ENCODE assay signal across 14 cellular contexts in genomic region chr13:100532836-100533435, GRCh38. TPM values are rescaled to one million over a fixed set of nuclear protein-coding genes. Genes with fewer than 3 reads are reported as not detected.
DNase-seq lines count a peak whose midpoint lies in the region; ATAC-seq and TF ChIP-seq lines count a peak whose summit lies in the region.
"Had no signal": no experiment of that assay in that cellular context is flagged by ENCODE, and none has a peak within 500 bp of the region (broad histone marks: within the 10 kb centered on the region; RNA-seq: fewer than 3 reads in every experiment).

No MANE protein-coding gene starts in this region.

- H3K4me1 Mint-ChIP-seq in activated T-cell treated with anti-CD3 and anti-CD28 coated beads, Interleukin-2, amount 50 U/mL, for 24 hours (ENCODE audit: low read depth) = peaks cover 11% of the 10 kb centered on the region
- H3K4me1 Mint-ChIP-seq in activated T-cell treated with anti-CD3 and anti-CD28 coated beads, Interleukin-2, amount 50 U/mL, for 72 hours (ENCODE audit: low read depth) = no peaks in the 10 kb centered on the region
- H3K4me1 Mint-ChIP-seq in type B pancreatic cell (ENCODE audit: unreplicated experiment) = peaks cover 9% of the 10 kb centered on the region

- H3K27ac Mint-ChIP-seq in activated T-cell treated with anti-CD3 and anti-CD28 coated beads, Interleukin-2, amount 50 U/mL, for 24 hours = no peak overlapping the region
- H3K27ac Mint-ChIP-seq in activated T-cell treated with anti-CD3 and anti-CD28 coated beads, Interleukin-2, amount 50 U/mL, for 72 hours = no peak overlapping the region
- no peak overlapping the region for H3K27ac Mint-ChIP-seq in type B pancreatic cell

- TF ChIP-seq CTCF in VCaP (conservative IDR thresholded peaks at IDR 0.05) (no peak), type B pancreatic cell (conservative IDR thresholded peaks at IDR 0.05) (no peak)

- no peaks in the 10 kb centered on the region for H3K9me3 Mint-ChIP-seq in activated T-cell treated with anti-CD3 and anti-CD28 coated beads, Interleukin-2, amount 50 U/mL, for 24 hours
- H3K9me3 Mint-ChIP-seq in activated T-cell treated with anti-CD3 and anti-CD28 coated beads, Interleukin-2, amount 50 U/mL, for 72 hours = no peaks in the 10 kb centered on the region
- no peaks in the 10 kb centered on the region for H3K9me3 Mint-ChIP-seq in type B pancreatic cell

- peak; percentile 8 for DNase-seq in activated T-cell treated with anti-CD3 and anti-CD28 coated beads, Interleukin-2, amount 50 U/mL, for 24 hours
- no peak for DNase-seq in activated T-cell treated with anti-CD3 and anti-CD28 coated beads, Interleukin-2, amount 50 U/mL, for 72 hours
- DNase-seq in left lobe of liver (ENCODE audit: low spot score) (peak; percentile 45), type B pancreatic cell (ENCODE audit: extremely low spot score, unreplicated experiment) (peak; percentile 59), NCI-H2107 treated with DMSO at 0.1 percent for 48 hours (lab: John Stamatoyannopoulos, UW; ENCODE audit: unreplicated experiment) (no peak)
- DNase-seq: Calu3, KG1, NCI-H1048, NCI-H2227 treated with DMSO at 0.1 percent for 48 hours, NCI-H526, PC-9 had no signal

- H3K36me3 Mint-ChIP-seq in activated T-cell treated with anti-CD3 and anti-CD28 coated beads, Interleukin-2, amount 50 U/mL, for 24 hours (ENCODE audit: low read depth) = peaks cover 20% of the 10 kb centered on the region
- H3K36me3 Mint-ChIP-seq in activated T-cell treated with anti-CD3 and anti-CD28 coated beads, Interleukin-2, amount 50 U/mL, for 72 hours (ENCODE audit: insufficient read depth in 2 of 2) = no peaks in the 10 kb centered on the region
- H3K36me3 Mint-ChIP-seq in type B pancreatic cell = peaks cover 39% of the 10 kb centered on the region

- ATAC-seq in activated T-cell treated with anti-CD3 and anti-CD28 coated beads, Interleukin-2, amount 50 U/mL, for 72 hours (replicated peaks in 1 of 2) = no peak
- ATAC-seq in left lobe of liver = peak; percentile 9
- ATAC-seq in GM21619 (IDR thresholded peaks at IDR 0.05; ENCODE audit: unreplicated experiment) = no peak
- ATAC-seq in HG02798 (IDR thresholded peaks at IDR 0.05; ENCODE audit: poor library complexity, unreplicated experiment) = no peak

- H3K4me3 Mint-ChIP-seq in activated T-cell treated with anti-CD3 and anti-CD28 coated beads, Interleukin-2, amount 50 U/mL, for 24 hours = no peak overlapping the region
- H3K4me3 Mint-ChIP-seq in activated T-cell treated with anti-CD3 and anti-CD28 coated beads, Interleukin-2, amount 50 U/mL, for 72 hours = no peak overlapping the region
- no peak overlapping the region for H3K4me3 Mint-ChIP-seq in type B pancreatic cell

- no peaks in the 10 kb centered on the region for H3K27me3 Mint-ChIP-seq in activated T-cell treated with anti-CD3 and anti-CD28 coated beads, Interleukin-2, amount 50 U/mL, for 24 hours
- no peaks in the 10 kb centered on the region for H3K27me3 Mint-ChIP-seq in activated T-cell treated with anti-CD3 and anti-CD28 coated beads, Interleukin-2, amount 50 U/mL, for 72 hours (ENCODE audit: low read depth)
- H3K27me3 Mint-ChIP-seq in type B pancreatic cell = no peaks in the 10 kb centered on the region

- H3K27ac ChIP-seq in VCaP = peak overlapping the region; percentile 34; the same call in 1 of the 2 replicates
- H3K27ac ChIP-seq: PC-9 had no signal

RNA-seq across cellular contexts. Expression of gene GGACT, which starts 55.7 kb away (rescaled TPM):
- 10 to 100 TPM in 1 of 2 donors, 1 to 10 TPM in 1; 9.5 to 15.4 TPM for total RNA-seq in activated T-cell treated with anti-CD3 and anti-CD28 coated beads, Interleukin-2, amount 50 U/mL, for 72 hours
- total RNA-seq in left lobe of liver (9.6 TPM), type B pancreatic cell (ENCODE audit: low replicate concordance) (5.9 and 7.2 TPM in 2 replicates)

Comparison
In these comparisons a context has a peak if more than half of its experiments do, and no peak if none do; other contexts are left out.
1. DNase-seq: peak in activated T-cell treated with anti-CD3 and anti-CD28 coated beads, Interleukin-2, amount 50 U/mL, for 24 hours (single experiment), left lobe of liver (single experiment) and type B pancreatic cell (single experiment); none in activated T-cell treated with anti-CD3 and anti-CD28 coated beads, Interleukin-2, amount 50 U/mL, for 72 hours (0 of 2) and NCI-H2107 treated with DMSO at 0.1 percent for 48 hours (single experiment).